Comparison of ENCODE assay signal across 18 cellular contexts in genomic region chr21:46269466-46269865, GRCh38.
"Had no signal": no experiment of that assay in that cellular context is flagged by ENCODE, and none has a peak within 500 bp of the region (broad histone marks: within the 10 kb centered on the region; RNA-seq: fewer than 3 reads in every experiment).

No MANE protein-coding gene starts in this region.

- ATAC-seq: activated T-helper 17 cell treated with anti-CD3 and anti-CD28 coated beads, Interleukin-2, amount 50 U/mL, for 72 hours; stimulated activated naive CD8-positive, alpha-beta T cell treated with anti-CD3 and anti-CD28 coated beads, Interleukin-15, Interleukin-2, amounts not matched to agents 100 U/mL and 50 U/mL, for 24 hours had no signal

- H3K27me3 ChIP-seq: right atrium auricular region, tibial artery had no signal

- FAIRE-seq: colon, frontal cortex had no signal

- DNase-seq: activated CD4-positive, alpha-beta memory T cell treated with anti-CD3 and anti-CD28 coated beads, Interleukin-2, amount 10 ng/mL, durations not matched to agents 7 days and 5 days; activated CD4-positive, alpha-beta T cell treated with anti-CD3 and anti-CD28 coated beads for 48 hours; activated CD4-positive, CD25-positive, alpha-beta regulatory T cell; activated naive CD4-positive, alpha-beta T cell; activated naive CD8-positive, alpha-beta T cell treated with anti-CD3 and anti-CD28 coated beads for 36 hours; activated T-cell treated with anti-CD3 and anti-CD28 coated beads, Interleukin-2, amount 50 U/mL, for 1 hour; amniotic stem cell; central memory CD4-positive, alpha-beta T cell; erythroblast; head of caudate nucleus; naive B cell; stimulated activated naive CD8-positive, alpha-beta T cell treated with anti-CD3 and anti-CD28 coated beads, Interleukin-15, Interleukin-2, amounts not matched to agents 100 U/mL and 50 U/mL, for 24 hours; substantia nigra; tibial artery had no signal

- H3K4me3 ChIP-seq: right atrium auricular region, tibial artery had no signal
